In genomic region chr4:128517739-128518510, GRCh38 we compare ENCODE assay signal across 8 cellular contexts.
DNase-seq lines count a peak whose midpoint lies in the region; ATAC-seq and TF ChIP-seq lines count a peak whose summit lies in the region.

No MANE protein-coding gene starts in this region.

- peaks cover 5% of the 10 kb centered on the region for H3K4me1 ChIP-seq in mucosa of descending colon (ENCODE audit: low read depth)

- no peaks in the 10 kb centered on the region for H3K9me3 ChIP-seq in mucosa of descending colon

- no peak overlapping the region for H3K4me3 ChIP-seq in mucosa of descending colon

- H3K36me3 ChIP-seq in mucosa of descending colon (ENCODE audit: low read depth) = no peaks in the 10 kb centered on the region

- intact Hi-C loops in mucosa of descending colon (cut with DNase I, micrococcal nuclease) = no loop called here

- ATAC-seq in GM18858 (IDR thresholded peaks at IDR 0.05; ENCODE audit: unreplicated experiment) = peak; percentile 98
- peak; percentile 93 for ATAC-seq in HG02970 (IDR thresholded peaks at IDR 0.05; ENCODE audit: low FRiP score, unreplicated experiment)
- peak; percentile 76 for ATAC-seq in mucosa of descending colon

- TF ChIP-seq CTCF in mucosa of descending colon (IDR thresholded peaks at IDR 0.05) = no peak

- in situ Hi-C loops in ACHN (cut with HindIII; ENCODE audit: low pct_ligation_motif_present, low pct_unique_long_range_greater_than_20kb, low sequenced_read_pairs) = no loop called here

- DNase-seq in ACHN = peak; percentile 89
- peak; percentile 99 for DNase-seq in NOMO-1 treated with DMSO at 0.1 percent for 48 hours (lab: John Stamatoyannopoulos, UW; ENCODE audit: unreplicated experiment)
- DNase-seq in dermis microvascular lymphatic vessel endothelial cell (ENCODE audit: low read depth in 2 of 2) = peak; percentile 90 to 98
- DNase-seq in mucosa of descending colon = peak in 1 of 3 donors; percentile 22
- no peak for DNase-seq in NCI-H526 (lab: John Stamatoyannopoulos, UW)
- no peak for DNase-seq in activated CD4-positive, alpha-beta T cell treated with anti-CD3 and anti-CD28 coated beads for 1 hour

Comparison
In these comparisons a context has a peak if more than half of its experiments do, and no peak if none do; other contexts are left out.
1. DNase-seq: peak in ACHN (single experiment), NOMO-1 treated with DMSO at 0.1 percent for 48 hours (single experiment) and dermis microvascular lymphatic vessel endothelial cell (2 of 2); none in NCI-H526 (0 of 2) and activated CD4-positive, alpha-beta T cell treated with anti-CD3 and anti-CD28 coated beads for 1 hour (single experiment).
2. Peak in every context shown above with its lines, with median percentiles within 50 percentile points of each other: ATAC-seq.